ENCODE assay signal across 1 cellular context in genomic region chr3:95333826-95334225, GRCh38.
TF ChIP-seq lines count a peak whose summit lies in the region.

No MANE protein-coding gene starts in this region.

TF ChIP-seq in H1, 55 proteins besides CTCF, POLR2A, EP300 and RAD21:
- TF ChIP-seq E2F6 (IDR thresholded peaks at IDR 0.05) (no peak), ATF3 (IDR thresholded peaks at IDR 0.05; ENCODE audit: insufficient read depth, low read depth, low read length) (no peak), USF2 (IDR thresholded peaks at IDR 0.05; ENCODE audit: low read length) (no peak), MAX (IDR thresholded peaks at IDR 0.05) (no peak)
